ENCODE assay signal across 8 cellular contexts in the genomic region with DNA sequence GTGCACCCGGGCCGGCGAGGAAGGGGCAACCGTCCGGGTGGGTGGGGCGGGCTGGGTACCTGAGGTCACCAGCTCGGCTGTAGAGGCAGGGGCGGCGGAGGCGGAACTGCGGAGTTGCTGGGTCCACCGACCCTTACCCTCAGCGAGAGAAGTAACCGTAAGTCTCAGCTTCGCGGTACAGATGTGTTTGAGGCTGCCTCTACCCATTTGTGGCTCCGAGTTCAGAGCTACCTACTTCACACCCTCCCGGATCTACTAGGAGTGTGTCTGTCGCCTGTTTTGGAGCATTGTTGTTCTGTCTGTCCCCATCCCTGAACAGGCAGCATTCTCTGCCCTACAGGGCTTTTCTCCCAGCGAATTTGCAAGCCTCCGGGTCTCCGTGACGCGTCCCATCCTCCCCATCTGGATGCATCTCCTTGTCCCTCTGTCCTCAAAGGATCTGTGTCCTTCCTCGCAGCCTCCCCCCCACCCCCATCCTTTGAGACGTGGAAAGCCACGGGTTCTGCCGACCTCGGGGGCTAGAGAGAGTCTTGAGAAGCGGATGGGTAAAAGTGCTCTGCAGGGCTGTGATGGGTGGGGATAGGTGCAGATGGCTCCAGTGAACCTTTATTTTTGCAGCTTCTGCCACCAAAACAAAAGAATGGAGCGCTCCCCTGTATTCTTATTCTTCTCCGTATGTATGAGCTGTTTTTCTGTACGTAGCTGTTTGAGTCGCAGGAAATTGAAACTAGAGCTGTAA. TPM values are rescaled to one million over a fixed set of nuclear protein-coding genes. Genes with fewer than 3 reads are reported as not detected.
DNase-seq lines count a peak whose midpoint lies in the region; ATAC-seq and TF ChIP-seq lines count a peak whose summit lies in the region.

No MANE protein-coding gene starts in this region.

- DNase-seq in activated CD4-positive, CD25-positive, alpha-beta regulatory T cell (lab: John Stamatoyannopoulos, UW): no peak
- DNase-seq in H7 (peak; percentile 31), Kasumi-1 (lab: John Stamatoyannopoulos, UW) (peak; percentile 34 to 47), endothelial cell (ENCODE audit: low spot score) (peak; percentile 25), midbrain (lab: John Stamatoyannopoulos, UW) (peak; percentile 60), thyroid gland (peak; percentile 14 to 22)
- DNase-seq in activated CD4-positive, alpha-beta T cell treated with anti-CD3 and anti-CD28 coated beads for 4 hours: peak; percentile 11 to 15

- H3K27ac Mint-ChIP-seq in endothelial cell (ENCODE audit: unreplicated experiment): peak overlapping the region; percentile 77

- H3K4me1 Mint-ChIP-seq in endothelial cell (ENCODE audit: unreplicated experiment): peaks cover 32% of the 10 kb centered on the region

- H3K27me3 ChIP-seq in H7 (ENCODE audit: control insufficient read depth, insufficient read depth, low read length) (no peaks in the 10 kb centered on the region), thyroid gland (no peaks in the 10 kb centered on the region)

- intact Hi-C loops in thyroid gland (cut with DNase I): loop anchor here (5.0 kb wide), 1 partner anchor 206 kb away; no protein-coding TSS in a partner anchor

- H3K36me3 Mint-ChIP-seq in endothelial cell (ENCODE audit: low read depth, unreplicated experiment): peaks cover 7% of the 10 kb centered on the region

- no peaks in the 10 kb centered on the region for H3K36me3 ChIP-seq in H7 (replicated peaks; ENCODE audit: control insufficient read depth, insufficient read depth, low read length)
- H3K36me3 ChIP-seq in thyroid gland: no peaks in the 10 kb centered on the region

- 0 to 1% methylated on average over 24 to 26 of the region's 34 CpGs for WGBS in thyroid gland, 2 donors

- H3K4me1 ChIP-seq in thyroid gland: peaks cover 19 to 28% of the 10 kb centered on the region in 2 donors

- no peak for TF ChIP-seq POLR2A in thyroid gland (IDR thresholded peaks at IDR 0.05)

- TF ChIP-seq CTCF in endothelial cell (IDR thresholded peaks at IDR 0.05; ENCODE audit: unreplicated experiment): no peak
- TF ChIP-seq CTCF in thyroid gland (IDR thresholded peaks at IDR 0.05): no peak

- peak overlapping the region; percentile 98 for H3K4me3 Mint-ChIP-seq in endothelial cell (ENCODE audit: unreplicated experiment)

- H3K27ac ChIP-seq in thyroid gland: peak overlapping the region; percentile 77 to 95 (median 86)

- peaks cover 10% of the 10 kb centered on the region for H3K27me3 Mint-ChIP-seq in endothelial cell (ENCODE audit: unreplicated experiment)

- H3K9me3 Mint-ChIP-seq in endothelial cell (ENCODE audit: unreplicated experiment): no peaks in the 10 kb centered on the region

- no peaks in the 10 kb centered on the region for H3K9me3 ChIP-seq in thyroid gland

- H3K4me3 ChIP-seq in H7 (ENCODE audit: insufficient read depth, low read depth, low read length) (peak overlapping the region; percentile 85), thyroid gland (replicated peaks in 1 of 3) (peak overlapping the region; percentile 77 to 97 (median 92))

- ATAC-seq in activated CD4-positive, CD25-positive, alpha-beta regulatory T cell treated with anti-CD3 and anti-CD28 coated beads, Interleukin-2, amount 50 U/mL, for 24 hours: peak; percentile 28 to 34

RNA-seq across cellular contexts. Expression of gene ANKIB1, which starts 0.8 kb away (rescaled TPM):
- total RNA-seq in H7 (2014; rRNA removed; shearing (Covaris generic)): 17.5 and 26.4 TPM in 2 replicates
- total RNA-seq in endothelial cell (ENCODE audit: unreplicated experiment): 51.0 TPM
- total RNA-seq in thyroid gland: 10 to 100 TPM; 44.1 to 53.3 (median 44.9) TPM

RNA-seq across cellular contexts. Expression of gene KRIT1, which starts 0.8 kb away (rescaled TPM):
- 18.3 and 19.8 TPM in 2 replicates for total RNA-seq in H7 (2014; rRNA removed; shearing (Covaris generic))
- total RNA-seq in endothelial cell (ENCODE audit: unreplicated experiment) (39.2 TPM), thyroid gland (100 to 1,000 TPM in 3 of 4 donors, 10 to 100 TPM in 1; 98.9 to 137 (median 111) TPM)

Comparison
In these comparisons a context has a peak if more than half of its experiments do, and no peak if none do; other contexts are left out.
1. DNase-seq: peak in H7 (single experiment), Kasumi-1 (2 of 2), activated CD4-positive, alpha-beta T cell treated with anti-CD3 and anti-CD28 coated beads for 4 hours (2 of 2), endothelial cell (single experiment), midbrain (single experiment) and thyroid gland (2 of 2); none in activated CD4-positive, CD25-positive, alpha-beta regulatory T cell (0 of 4).